Comparison of ENCODE assay signal across 9 cellular contexts in genomic region chr4:113094802-113095201, GRCh38. TPM values are rescaled to one million over a fixed set of nuclear protein-coding genes. Genes with fewer than 3 reads are reported as not detected.
A peak's percentile ranks its signal among the peaks of the same experiment; 100 is the strongest.
DNase-seq lines count a peak whose midpoint lies in the region; ATAC-seq lines count a peak whose summit lies in the region.
"Had no signal": no experiment of that assay in that cellular context is flagged by ENCODE, and none has a peak within 500 bp of the region (broad histone marks: within the 10 kb centered on the region; RNA-seq: fewer than 3 reads in every experiment).

No MANE protein-coding gene starts in this region.

- H3K4me1 ChIP-seq in Karpas-422 (ENCODE audit: low read length): no peaks in the 10 kb centered on the region
- H3K4me1 ChIP-seq in neuronal stem cell (ENCODE audit: control insufficient read depth in 2 of 2, insufficient read depth in 1 of 2, low read depth in 1 of 2, low read length in 2 of 2): no peaks in the 10 kb centered on the region

- H3K18ac ChIP-seq in neuronal stem cell (ENCODE audit: low read length): no peak overlapping the region

- no peak overlapping the region for H4K8ac ChIP-seq in neuronal stem cell (ENCODE audit: low read depth, low read length)

- H3K9me3 ChIP-seq in Karpas-422 (ENCODE audit: low read length) (no peaks in the 10 kb centered on the region), neuronal stem cell (replicated peaks in 1 of 2; ENCODE audit: control insufficient read depth in 2 of 2, insufficient read depth in 1 of 2, low read depth in 1 of 2, low read length in 2 of 2) (no peaks in the 10 kb centered on the region)
- H3K9me3 ChIP-seq: thoracic aorta had no signal

- no peaks in the 10 kb centered on the region for H4K20me1 ChIP-seq in Karpas-422 (ENCODE audit: insufficient read depth, low read depth, low read length)

- H3K27ac ChIP-seq in Karpas-422 (ENCODE audit: low read length) (no peak overlapping the region), neuronal stem cell (replicated peaks; ENCODE audit: low read length) (no peak overlapping the region)
- H3K27ac ChIP-seq: thoracic aorta had no signal

- H4K91ac ChIP-seq in neuronal stem cell (ENCODE audit: low read depth, low read length, poor library complexity): no peak overlapping the region

- H3K36me3 ChIP-seq in Karpas-422 (ENCODE audit: insufficient read depth, low read length) (no peaks in the 10 kb centered on the region), neuronal stem cell (replicated peaks in 1 of 2; ENCODE audit: control insufficient read depth in 2 of 2, insufficient read depth in 2 of 2, low read length in 2 of 2) (no peaks in the 10 kb centered on the region)
- H3K36me3 ChIP-seq: thoracic aorta had no signal

- no peak overlapping the region for H2BK12ac ChIP-seq in neuronal stem cell (ENCODE audit: low read length)

- no peaks in the 10 kb centered on the region for H3K79me2 ChIP-seq in Karpas-422 (ENCODE audit: low read length)

- H3K9me2 ChIP-seq in Karpas-422 (replicated peaks; ENCODE audit: insufficient read depth, low read length): no peaks in the 10 kb centered on the region

- H3K4me2 ChIP-seq in Karpas-422 (ENCODE audit: low read depth, low read length, poor library complexity, severe bottlenecking): no peak overlapping the region
- no peak overlapping the region for H3K4me2 ChIP-seq in neuronal stem cell (ENCODE audit: insufficient read depth, low read length, poor library complexity, severe bottlenecking)

- H3K23ac ChIP-seq in neuronal stem cell (ENCODE audit: low read depth, low read length, poor library complexity): no peak overlapping the region

- H2BK15ac ChIP-seq in neuronal stem cell (ENCODE audit: low read length): no peak overlapping the region

- no peak overlapping the region for H3K9ac ChIP-seq in Karpas-422 (ENCODE audit: low read length)
- H3K9ac ChIP-seq in neuronal stem cell (ENCODE audit: low read depth, low read length, poor library complexity): no peak overlapping the region

- peak; percentile 70 for DNase-seq in G401 (ENCODE audit: low spot score)
- peak; percentile 55 for DNase-seq in Karpas-422
- peak; percentile 13 for DNase-seq in amniotic epithelial cell (ENCODE audit: low read depth)
- peak; percentile 5 to 9 for DNase-seq in lung microvascular endothelial cell (ENCODE audit: low read depth in 2 of 2)
- no peak for DNase-seq in activated CD4-positive, CD25-positive, alpha-beta regulatory T cell (lab: John Stamatoyannopoulos, UW)
- DNase-seq in effector CD8-positive, alpha-beta T cell (lab: John Stamatoyannopoulos, UW): no peak
- no peak for DNase-seq in neuronal stem cell (ENCODE audit: low spot score)

- no peak for ATAC-seq in GM19463 (IDR thresholded peaks at IDR 0.05; ENCODE audit: unreplicated experiment)

- H3K79me1 ChIP-seq in neuronal stem cell (ENCODE audit: low read depth, low read length): no peaks in the 10 kb centered on the region

- H2AFZ ChIP-seq in Karpas-422 (ENCODE audit: low read length) (no peak overlapping the region), neuronal stem cell (ENCODE audit: low read length) (no peak overlapping the region)

- no peak overlapping the region for H3K14ac ChIP-seq in neuronal stem cell (ENCODE audit: low read length)

- in situ Hi-C loops in G401 (cut with HindIII; ENCODE audit: low sequenced_read_pairs): no loop called here

- no peak overlapping the region for H2BK120ac ChIP-seq in neuronal stem cell (ENCODE audit: low read depth, low read length)

- H3K4me3 ChIP-seq in Karpas-422 (ENCODE audit: low read length) (no peak overlapping the region), neuronal stem cell (ENCODE audit: low read length in 2 of 2) (no peak overlapping the region)
- H3K4me3 ChIP-seq: thoracic aorta had no signal

- H2BK5ac ChIP-seq in neuronal stem cell (ENCODE audit: low read length): no peak overlapping the region

- no peak overlapping the region for H3K4ac ChIP-seq in neuronal stem cell (ENCODE audit: low read length)

- H3K27me3 ChIP-seq in Karpas-422 (ENCODE audit: low read length): no peaks in the 10 kb centered on the region
- no peaks in the 10 kb centered on the region for H3K27me3 ChIP-seq in neuronal stem cell (ENCODE audit: control insufficient read depth in 3 of 3, insufficient read depth in 3 of 3, low read depth in 1 of 3, low read length in 3 of 3)

- H2AK5ac ChIP-seq in neuronal stem cell (ENCODE audit: low read depth, low read length): no peak overlapping the region

RNA-seq across cellular contexts. Expression of gene ANK2, which starts 45.3 kb away (rescaled TPM):
- 6.2 and 7.2 TPM in 2 replicates for total RNA-seq in G401 (2014; rRNA removed; shearing (Covaris generic))
- 3.1 and 4.8 TPM in 2 replicates for total RNA-seq in Karpas-422 (2014; rRNA removed; shearing (Covaris generic); ENCODE audit: low replicate concordance)
- total RNA-seq in lung microvascular endothelial cell: 35.1 and 55.8 TPM in 2 replicates
- 11.4 TPM for polyA plus RNA-seq in neuronal stem cell (2013, experiment 1 of 2)
- polyA plus RNA-seq in neuronal stem cell (2013, experiment 2 of 2): 11.6 TPM

Comparison
In these comparisons a context has a peak if more than half of its experiments do, and no peak if none do; other contexts are left out.
1. DNase-seq: peak in G401 (single experiment), Karpas-422 (single experiment), amniotic epithelial cell (single experiment) and lung microvascular endothelial cell (2 of 2); none in activated CD4-positive, CD25-positive, alpha-beta regulatory T cell (0 of 4), effector CD8-positive, alpha-beta T cell (single experiment) and neuronal stem cell (single experiment).